ENCODE assay signal across 8 cellular contexts in the genomic region with DNA sequence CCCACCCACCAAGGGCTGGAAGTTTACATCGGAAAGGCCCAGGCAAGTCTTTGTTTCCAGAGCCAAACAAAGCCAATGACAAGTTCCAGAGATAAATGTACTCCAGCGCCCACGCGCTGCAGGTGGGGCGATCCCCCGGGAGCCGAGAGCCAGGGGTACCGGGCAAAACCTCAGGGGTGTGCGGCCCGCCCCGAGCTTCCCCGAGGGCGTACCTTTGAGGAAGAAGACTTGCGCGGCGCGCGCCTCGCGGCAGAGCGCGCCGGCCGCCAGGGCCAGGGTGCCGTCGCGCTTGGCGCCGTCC. TPM values are rescaled to one million over a fixed set of nuclear protein-coding genes. Genes with fewer than 3 reads are reported as not detected.
DNase-seq lines count a peak whose midpoint lies in the region; ATAC-seq and TF ChIP-seq lines count a peak whose summit lies in the region.

No MANE protein-coding gene starts in this region.

- DNase-seq in CD4-positive, alpha-beta T cell = peak in 4 of 10 experiments; percentile 23 to 44 (median 33)
- DNase-seq in LNCaP clone FGC (ENCODE audit: low read depth) = no peak
- peak; percentile 32 to 50 for DNase-seq in central memory CD8-positive, alpha-beta T cell (ENCODE audit: low spot score in 2 of 2)
- peak; percentile 51 for DNase-seq in naive B cell
- DNase-seq in NCI-H187 (lab: John Stamatoyannopoulos, UW) = no peak

- intact Hi-C loops in CD4-positive, alpha-beta T cell (cut with DNase I, micrococcal nuclease) = loop anchor here (2.0 to 10.0 kb wide), 6 partner anchors 37 to 586 kb away; partner anchors contain the start of genes CREBRF (in 2 of the 2), BNIP1 (in 1 of the 2), RPL26L1 (in 1 of the 2) and STK10 (in 1 of the 2)

- no peaks in the 10 kb centered on the region for H3K27me3 ChIP-seq in CD4-positive, alpha-beta T cell (ENCODE audit: control insufficient read depth, insufficient read depth, low read length)

- peak overlapping the region; percentile 95 for H3K27ac Mint-ChIP-seq in CD4-positive, alpha-beta T cell
- H3K27ac Mint-ChIP-seq in central memory CD8-positive, alpha-beta T cell (ENCODE audit: low read depth) = peak overlapping the region; percentile 99
- H3K27ac Mint-ChIP-seq in naive B cell = peak overlapping the region; percentile 97 to 100 (median 99)

- ATAC-seq in CD4-positive, alpha-beta T cell (ENCODE audit: poor library complexity) = no peak
- ATAC-seq in central memory CD8-positive, alpha-beta T cell (replicated peaks; ENCODE audit: extremely low read depth, poor library complexity, severe bottlenecking) = no peak
- ATAC-seq in naive B cell (ENCODE audit: low read depth in 2 of 2) (no peak), HG02610 (IDR thresholded peaks at IDR 0.05; ENCODE audit: unreplicated experiment) (no peak), HG03039 (IDR thresholded peaks at IDR 0.05; ENCODE audit: unreplicated experiment) (no peak), HG03097 (IDR thresholded peaks at IDR 0.05; ENCODE audit: low FRiP score, unreplicated experiment) (no peak)

- CTCF ChIA-PET in CD4-positive, alpha-beta T cell (lab: Charles Lee) = interaction anchor here (0.8 to 3.4 kb wide), 6 partner anchors 9 to 162 kb away, joined by 3 to 38 read pairs (median 6); no protein-coding TSS in a partner anchor

- POLR2A ChIA-PET in CD4-positive, alpha-beta T cell (lab: Charles Lee) = interaction anchor here (0.6 to 4.5 kb wide), 26 partner anchors 9 to 764 kb away, joined by 3 to 110 read pairs (median 5); partner anchors contain the start of genes ATP6V0E1, ERGIC1, FBXW11 and RPL26L1

- H3K27ac ChIP-seq in CD4-positive, alpha-beta T cell (ENCODE audit: low read depth, low read length) = peak overlapping the region; percentile 100

- peaks cover 80% of the 10 kb centered on the region for H3K4me1 Mint-ChIP-seq in CD4-positive, alpha-beta T cell (ENCODE audit: low read depth)
- peaks cover 80% of the 10 kb centered on the region for H3K4me1 Mint-ChIP-seq in central memory CD8-positive, alpha-beta T cell
- H3K4me1 Mint-ChIP-seq in naive B cell = peaks cover 44 to 83% (median 65%) of the 10 kb centered on the region in 3 donors

- peaks cover 66% of the 10 kb centered on the region for H3K36me3 Mint-ChIP-seq in CD4-positive, alpha-beta T cell (ENCODE audit: low read depth)
- H3K36me3 Mint-ChIP-seq in central memory CD8-positive, alpha-beta T cell (ENCODE audit: insufficient read depth) = peaks cover 72% of the 10 kb centered on the region
- H3K36me3 Mint-ChIP-seq in naive B cell = peaks cover 13 to 20% of the 10 kb centered on the region in 2 donors

- H3K9me3 Mint-ChIP-seq in CD4-positive, alpha-beta T cell = no peaks in the 10 kb centered on the region
- no peaks in the 10 kb centered on the region for H3K9me3 Mint-ChIP-seq in central memory CD8-positive, alpha-beta T cell
- H3K9me3 Mint-ChIP-seq in naive B cell = peaks cover 0 to 3% (median 0%) of the 10 kb centered on the region in 7 donors

- TF ChIP-seq CTCF in CD4-positive, alpha-beta T cell (IDR thresholded peaks at IDR 0.05) = no peak
- TF ChIP-seq CTCF in LNCaP clone FGC (IDR thresholded peaks at IDR 0.05; ENCODE audit: control insufficient read depth, extremely low read depth, insufficient read depth) = no peak

- H3K4me3 ChIP-seq in LNCaP clone FGC (ENCODE audit: low read depth, low read length) = peak overlapping the region; percentile 84

- peaks cover 6% of the 10 kb centered on the region for H3K27me3 Mint-ChIP-seq in CD4-positive, alpha-beta T cell
- H3K27me3 Mint-ChIP-seq in central memory CD8-positive, alpha-beta T cell = no peaks in the 10 kb centered on the region
- no peaks in the 10 kb centered on the region for H3K27me3 Mint-ChIP-seq in naive B cell

- H3K4me3 Mint-ChIP-seq in CD4-positive, alpha-beta T cell = peak overlapping the region; percentile 92
- H3K4me3 Mint-ChIP-seq in central memory CD8-positive, alpha-beta T cell = peak overlapping the region; percentile 94
- H3K4me3 Mint-ChIP-seq in naive B cell = peak overlapping the region; percentile 89 to 99 (median 96)

- H3K9me3 ChIP-seq in CD4-positive, alpha-beta T cell (ENCODE audit: control insufficient read depth, low read length) = no peaks in the 10 kb centered on the region

RNA-seq across cellular contexts. Expression of gene DUSP1, which starts 0.7 kb away (rescaled TPM):
- total RNA-seq in CD4-positive, alpha-beta T cell = 100 to 1,000 TPM; 761 to 768 TPM
- 1,000 to 10,000 TPM; 1,129 to 3,568 (median 2,122) TPM for polyA plus RNA-seq in naive B cell (ENCODE audit: low read depth in 6 of 6)

Comparison
In these comparisons a context has a peak if more than half of its experiments do, and no peak if none do; other contexts are left out.
1. DNase-seq: peak in central memory CD8-positive, alpha-beta T cell (2 of 2) and naive B cell (single experiment); none in LNCaP clone FGC (single experiment) and NCI-H187 (0 of 2).
2. Peak in every context shown above with its lines, with median percentiles within 50 percentile points of each other: H3K27ac Mint-ChIP-seq and H3K4me3 Mint-ChIP-seq.